Comparison of ENCODE assay signal across 8 cellular contexts in genomic region chr11:76210920-76211851, GRCh38. TPM values are rescaled to one million over a fixed set of nuclear protein-coding genes. Genes with fewer than 3 reads are reported as not detected.
DNase-seq lines count a peak whose midpoint lies in the region; ATAC-seq and TF ChIP-seq lines count a peak whose summit lies in the region.

No MANE protein-coding gene starts in this region.

- intact Hi-C loops in mucosa of descending colon (cut with DNase I, micrococcal nuclease) = no loop called here

- H3K4me3 ChIP-seq in choroid plexus epithelial cell (ENCODE audit: low read depth, low read length) (peak overlapping the region; percentile 29), mucosa of descending colon (no peak overlapping the region)

- peaks cover 42% of the 10 kb centered on the region for H3K27me3 Mint-ChIP-seq in activated T-cell treated with anti-CD3 and anti-CD28 coated beads, Interleukin-2, amount 50 U/mL, for 72 hours (ENCODE audit: low read depth)
- H3K27me3 Mint-ChIP-seq in type B pancreatic cell = peaks cover 41% of the 10 kb centered on the region

- no peaks in the 10 kb centered on the region for H3K9me3 Mint-ChIP-seq in activated T-cell treated with anti-CD3 and anti-CD28 coated beads, Interleukin-2, amount 50 U/mL, for 72 hours
- no peaks in the 10 kb centered on the region for H3K9me3 Mint-ChIP-seq in type B pancreatic cell

- no peak for DNase-seq in activated T-cell treated with anti-CD3 and anti-CD28 coated beads, Interleukin-2, amount 50 U/mL, for 72 hours
- DNase-seq in activated T-cell treated with anti-CD3 and anti-CD28 coated beads, Interleukin-2, amount 50 U/mL, for 1 hour = no peak
- DNase-seq in choroid plexus epithelial cell (ENCODE audit: low read depth) (no peak), mucosa of descending colon (peak; percentile 38 to 60 (median 48)), type B pancreatic cell (ENCODE audit: extremely low spot score, unreplicated experiment) (no peak), NCI-H446 (lab: John Stamatoyannopoulos, UW) (no peak), NCI-H146 (lab: John Stamatoyannopoulos, UW) (no peak), activated gamma-delta T cell (lab: John Stamatoyannopoulos, UW) (no peak)

- H3K36me3 Mint-ChIP-seq in activated T-cell treated with anti-CD3 and anti-CD28 coated beads, Interleukin-2, amount 50 U/mL, for 72 hours (ENCODE audit: insufficient read depth in 2 of 2) = no peaks in the 10 kb centered on the region
- H3K36me3 Mint-ChIP-seq in type B pancreatic cell = no peaks in the 10 kb centered on the region

- H3K9me3 ChIP-seq in mucosa of descending colon = no peaks in the 10 kb centered on the region

- H3K4me1 Mint-ChIP-seq in activated T-cell treated with anti-CD3 and anti-CD28 coated beads, Interleukin-2, amount 50 U/mL, for 72 hours (ENCODE audit: low read depth) = peaks cover 20% of the 10 kb centered on the region
- H3K4me1 Mint-ChIP-seq in type B pancreatic cell (ENCODE audit: unreplicated experiment) = peaks cover 14% of the 10 kb centered on the region

- TF ChIP-seq CTCF in choroid plexus epithelial cell (conservative IDR thresholded peaks at IDR 0.05; ENCODE audit: low read depth, low read length) (no peak), mucosa of descending colon (IDR thresholded peaks at IDR 0.05) (no peak), type B pancreatic cell (conservative IDR thresholded peaks at IDR 0.05) (no peak)

- H3K27ac Mint-ChIP-seq in activated T-cell treated with anti-CD3 and anti-CD28 coated beads, Interleukin-2, amount 50 U/mL, for 72 hours = no peak overlapping the region
- H3K27ac Mint-ChIP-seq in type B pancreatic cell = no peak overlapping the region

- peak overlapping the region; percentile 59 to 66 for H3K4me3 Mint-ChIP-seq in activated T-cell treated with anti-CD3 and anti-CD28 coated beads, Interleukin-2, amount 50 U/mL, for 72 hours
- peak overlapping the region; percentile 84 for H3K4me3 Mint-ChIP-seq in type B pancreatic cell

- peaks cover 47% of the 10 kb centered on the region for H3K4me1 ChIP-seq in mucosa of descending colon (ENCODE audit: low read depth)

- ATAC-seq in activated T-cell treated with anti-CD3 and anti-CD28 coated beads, Interleukin-2, amount 50 U/mL, for 72 hours (replicated peaks in 1 of 2) = no peak
- ATAC-seq in mucosa of descending colon = no peak

- H3K36me3 ChIP-seq in mucosa of descending colon (ENCODE audit: low read depth) = no peaks in the 10 kb centered on the region

RNA-seq across cellular contexts. Expression of gene WNT11, which starts 4.9 kb away (rescaled TPM):
- under 1 TPM; 0.12 to 0.16 TPM for total RNA-seq in activated T-cell treated with anti-CD3 and anti-CD28 coated beads, Interleukin-2, amount 50 U/mL, for 72 hours
- total RNA-seq in mucosa of descending colon (1 to 10 TPM; 3.4 to 5.7 (median 5.2) TPM), type B pancreatic cell (ENCODE audit: low replicate concordance) (18.2 and 25.9 TPM in 2 replicates)

Comparison
In these comparisons a context has a peak if more than half of its experiments do, and no peak if none do; other contexts are left out.
1. DNase-seq: peak in mucosa of descending colon (3 of 3); none in activated T-cell treated with anti-CD3 and anti-CD28 coated beads, Interleukin-2, amount 50 U/mL, for 72 hours (0 of 2), activated T-cell treated with anti-CD3 and anti-CD28 coated beads, Interleukin-2, amount 50 U/mL, for 1 hour (single experiment), choroid plexus epithelial cell (single experiment), type B pancreatic cell (single experiment), NCI-H446 (0 of 2), NCI-H146 (single experiment) and activated gamma-delta T cell (single experiment).